In genomic region chr10:22251751-22252285, GRCh38 we compare ENCODE assay signal across 8 cellular contexts. TPM values are rescaled to one million over a fixed set of nuclear protein-coding genes. Genes with fewer than 3 reads are reported as not detected.
DNase-seq lines count a peak whose midpoint lies in the region; ATAC-seq and TF ChIP-seq lines count a peak whose summit lies in the region.

No MANE protein-coding gene starts in this region.

- DNase-seq in NCI-H345 treated with DMSO at 0.1 percent for 48 hours (lab: John Stamatoyannopoulos, UW; ENCODE audit: unreplicated experiment) (peak; percentile 15), epithelial cell of esophagus (ENCODE audit: low read depth) (peak; percentile 37), epidermal melanocyte (ENCODE audit: insufficient read length, low spot score) (no peak)
- DNase-seq in activated CD8-positive, alpha-beta memory T cell treated with anti-CD3 and anti-CD28 coated beads, Interleukin-2, amount 10 ng/mL, durations not matched to agents 7 days and 5 days: peak; percentile 81
- DNase-seq in stimulated activated CD8-positive, alpha-beta memory T cell treated with anti-CD3 and anti-CD28 coated beads, Interleukin-4, amount 100 ng/mL, for 24 hours (ENCODE audit: low read depth): peak; percentile 32

- peaks cover 9% of the 10 kb centered on the region for H3K27me3 ChIP-seq in mononuclear cell (ENCODE audit: insufficient read depth, low read length)

- H3K27ac Mint-ChIP-seq in activated CD8-positive, alpha-beta memory T cell treated with anti-CD3 and anti-CD28 coated beads, Interleukin-2, amount 10 ng/mL, durations not matched to agents 7 days and 5 days: peak overlapping the region; percentile 98

- TF ChIP-seq CTCF in epithelial cell of esophagus (IDR thresholded peaks at IDR 0.05; ENCODE audit: insufficient read depth, low read depth, low read length, missing control alignments): no peak

- H3K27me3 Mint-ChIP-seq in activated CD8-positive, alpha-beta memory T cell treated with anti-CD3 and anti-CD28 coated beads, Interleukin-2, amount 10 ng/mL, durations not matched to agents 7 days and 5 days: peaks cover 24% of the 10 kb centered on the region

- ATAC-seq in GM18498 (IDR thresholded peaks at IDR 0.05; ENCODE audit: unreplicated experiment) (peak; percentile 54), HG02763 (IDR thresholded peaks at IDR 0.05; ENCODE audit: unreplicated experiment) (peak; percentile 45)
- peak; percentile 66 for ATAC-seq in activated CD8-positive, alpha-beta memory T cell treated with anti-CD3 and anti-CD28 coated beads, Interleukin-2, amount 10 ng/mL, durations not matched to agents 7 days and 5 days

- no peaks in the 10 kb centered on the region for H3K9me3 ChIP-seq in mononuclear cell (ENCODE audit: low read depth, low read length)

- peaks cover 4% of the 10 kb centered on the region for H3K36me3 Mint-ChIP-seq in activated CD8-positive, alpha-beta memory T cell treated with anti-CD3 and anti-CD28 coated beads, Interleukin-2, amount 10 ng/mL, durations not matched to agents 7 days and 5 days

- CTCF ChIA-PET in activated CD8-positive, alpha-beta memory T cell treated with anti-CD3 and anti-CD28 coated beads, Interleukin-2, amount 10 ng/mL, durations not matched to agents 7 days and 5 days (lab: Charles Lee): no interaction called here

- peak overlapping the region; percentile 68 for H3K4me3 ChIP-seq in epithelial cell of esophagus (ENCODE audit: low read length)
- H3K4me3 ChIP-seq in mononuclear cell (ENCODE audit: low read length): peak overlapping the region; percentile 69

- peaks cover 24% of the 10 kb centered on the region for H3K4me1 Mint-ChIP-seq in activated CD8-positive, alpha-beta memory T cell treated with anti-CD3 and anti-CD28 coated beads, Interleukin-2, amount 10 ng/mL, durations not matched to agents 7 days and 5 days

- peak overlapping the region; percentile 96 for H3K4me3 Mint-ChIP-seq in activated CD8-positive, alpha-beta memory T cell treated with anti-CD3 and anti-CD28 coated beads, Interleukin-2, amount 10 ng/mL, durations not matched to agents 7 days and 5 days

- H3K4me1 ChIP-seq in mononuclear cell (ENCODE audit: insufficient read depth, low read length): peaks cover 14% of the 10 kb centered on the region

- no peaks in the 10 kb centered on the region for H3K9me3 Mint-ChIP-seq in activated CD8-positive, alpha-beta memory T cell treated with anti-CD3 and anti-CD28 coated beads, Interleukin-2, amount 10 ng/mL, durations not matched to agents 7 days and 5 days (ENCODE audit: low read depth)

RNA-seq across cellular contexts. Expression of gene EBLN1, which starts 34.0 kb away (rescaled TPM):
- total RNA-seq in activated CD8-positive, alpha-beta memory T cell treated with anti-CD3 and anti-CD28 coated beads, Interleukin-2, amount 10 ng/mL, durations not matched to agents 7 days and 5 days: not detected
- total RNA-seq in mononuclear cell: not detected
